8 cellular contexts compared by ENCODE assay signal in the genomic region with DNA sequence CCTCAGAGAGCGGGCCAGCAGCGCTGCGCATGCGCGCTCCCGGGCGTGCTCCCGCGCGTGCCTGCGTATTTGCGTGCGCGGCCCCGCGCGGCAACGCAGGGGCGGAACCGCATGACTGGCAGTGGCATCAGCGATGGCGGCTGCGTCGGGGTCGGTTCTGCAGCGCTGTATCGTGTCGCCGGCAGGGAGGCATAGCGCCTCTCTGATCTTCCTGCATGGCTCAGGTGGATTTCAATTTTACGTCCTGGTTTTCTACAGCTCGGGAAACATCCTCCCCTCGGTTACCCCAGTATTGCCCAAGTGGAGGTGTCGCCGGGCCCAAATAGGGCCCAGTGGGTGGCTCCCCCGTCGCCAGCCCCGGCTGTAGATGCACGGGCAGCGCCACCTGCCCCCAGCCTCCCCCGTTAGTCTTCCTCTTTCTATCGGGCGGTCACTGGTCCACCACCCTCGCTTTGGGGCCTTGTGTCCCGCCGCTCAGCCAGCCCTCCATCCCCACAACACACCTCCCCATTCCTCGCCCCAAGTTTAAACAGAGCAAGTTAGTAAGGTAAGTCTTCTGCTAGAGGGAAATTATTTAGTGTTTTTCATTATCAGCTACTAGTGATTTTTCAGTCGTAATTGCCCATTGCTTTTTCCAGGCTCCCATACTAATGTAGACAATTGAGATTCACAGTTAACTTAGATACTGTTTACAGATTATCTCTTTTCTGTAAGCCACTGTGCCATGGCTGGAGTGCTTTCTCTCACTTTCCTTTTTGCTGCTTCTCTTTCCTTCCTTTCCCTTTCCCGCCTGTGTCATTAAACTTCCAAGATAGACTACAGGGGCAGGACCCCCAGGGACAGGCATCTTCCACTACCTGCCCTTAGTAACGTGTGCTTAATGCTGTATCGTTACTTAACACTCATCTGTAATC. TPM values are rescaled to one million over a fixed set of nuclear protein-coding genes. Genes with fewer than 3 reads are reported as not detected.
DNase-seq lines count a peak whose midpoint lies in the region; ATAC-seq and TF ChIP-seq lines count a peak whose summit lies in the region.

A gene (plus strand): TSS at position 121 of the 914 bp plus-strand sequence. CDS start 13 bp downstream, at position 134.

- peak within 1 kb of the TSS; percentile 73 for H3K4me3 ChIP-seq in GM23338
- H3K4me3 ChIP-seq in fibroblast of pulmonary artery (replicated peaks; ENCODE audit: low read depth, low read length): peak within 1 kb of the TSS; percentile 81

- peak within 1 kb of the TSS; percentile 85 for H3K4me2 ChIP-seq in GM23338

- H3K9me2 ChIP-seq in GM23338 (ENCODE audit: insufficient read depth): no peaks in the 10 kb centered on the region

- H3K4me1 ChIP-seq in GM23338 (ENCODE audit: insufficient read depth): 0 out of 2 replicates have a peak, but pooled peaks cover 14% of the 10 kb centered on the region

- TF ChIP-seq CTCF in GM23338 (conservative IDR thresholded peaks at IDR 0.05; ENCODE audit: low read depth in 2 of 2): peak; percentile 12 to 16; a peak in 2 of 4 replicates
- no peak for TF ChIP-seq CTCF in fibroblast of pulmonary artery (IDR thresholded peaks at IDR 0.05; ENCODE audit: low read length, missing control alignments)
- no peak for TF ChIP-seq CTCF in nephron (IDR thresholded peaks at IDR 0.05; ENCODE audit: unreplicated experiment in 3 of 3)

- no peaks in the 10 kb centered on the region for H3K27me3 ChIP-seq in GM23338 (ENCODE audit: insufficient read depth)

- H3F3A ChIP-seq in GM23338 (replicated peaks; ENCODE audit: low read depth): no peaks in the 10 kb centered on the region

- H3K36me3 ChIP-seq in GM23338 (ENCODE audit: insufficient read depth): no peaks in the 10 kb centered on the region

- H3K4me3 Mint-ChIP-seq in GM23338 (peak within 1 kb of the TSS; percentile 93), nephron (peak within 1 kb of the TSS; percentile 93 to 99 (median 97))

- peak; percentile 91 for ATAC-seq in GM23338
- peak; percentile 91 for ATAC-seq in stimulated activated naive CD8-positive, alpha-beta T cell treated with anti-CD3 and anti-CD28 coated beads, Interleukin-15, Interleukin-2, amounts not matched to agents 100 U/mL and 50 U/mL, for 24 hours

- H3K27ac ChIP-seq in GM23338 (ENCODE audit: low read depth): peak within 1 kb of the TSS; percentile 89

- 0 out of 2 replicates have a peak, but pooled peaks cover 4% of the 10 kb centered on the region for H4K20me1 ChIP-seq in GM23338 (replicated peaks; ENCODE audit: insufficient read depth)

- H3K27ac Mint-ChIP-seq in GM23338: peak within 1 kb of the TSS; percentile 98
- H3K27ac Mint-ChIP-seq in nephron: peak within 1 kb of the TSS; percentile 92 to 98 (median 94)

- H3K9me3 Mint-ChIP-seq in GM23338: no peaks in the 10 kb centered on the region
- no peaks in the 10 kb centered on the region for H3K9me3 Mint-ChIP-seq in nephron

- H3K36me3 Mint-ChIP-seq in GM23338 (ENCODE audit: low read depth) (no peaks in the 10 kb centered on the region), nephron (ENCODE audit: low read depth) (peaks cover 13% of the 10 kb centered on the region)

- no peaks in the 10 kb centered on the region for H3K27me3 Mint-ChIP-seq in GM23338 (ENCODE audit: insufficient read depth, low read depth, poor library complexity)
- no peaks in the 10 kb centered on the region for H3K27me3 Mint-ChIP-seq in nephron (ENCODE audit: low read depth)

- DNase-seq in ELF-1 (ENCODE audit: low read depth, low spot score): peak; percentile 90
- peak; percentile 87 for DNase-seq in GM23338 (ENCODE audit: low spot score)
- DNase-seq in LHCN-M2 (ENCODE audit: low read depth): peak; percentile 89
- DNase-seq in activated T-helper 9 cell treated with anti-CD3 and anti-CD28 coated beads, Interleukin-2, amount 50 U/mL, for 16 hours (ENCODE audit: low read depth): peak; percentile 85
- peak; percentile 93 for DNase-seq in fibroblast of pulmonary artery (ENCODE audit: low read depth)
- DNase-seq in stimulated activated naive CD8-positive, alpha-beta T cell treated with anti-CD3 and anti-CD28 coated beads, Interleukin-15, Interleukin-2, amounts not matched to agents 100 U/mL and 50 U/mL, for 24 hours: peak; percentile 89

- peak; percentile 99 for TF ChIP-seq POLR2A in Raji (IDR thresholded peaks at IDR 0.05; ENCODE audit: insufficient read depth, low read depth, low read length)

- peaks cover 12% of the 10 kb centered on the region; the same call in 1 of the 2 replicates for H3K79me2 ChIP-seq in GM23338 (replicated peaks; ENCODE audit: insufficient read depth)

- H3K4me1 Mint-ChIP-seq in GM23338 (peaks cover 18% of the 10 kb centered on the region), nephron (peaks cover 46% of the 10 kb centered on the region)

- H2AFZ ChIP-seq in GM23338: peak within 1 kb of the TSS; percentile 88; the same call in 1 of the 2 replicates

TF ChIP-seq in GM23338, 12 proteins besides CTCF, POLR2A, EP300 and RAD21 (continues in another document):
- TF ChIP-seq, protein P1, sequence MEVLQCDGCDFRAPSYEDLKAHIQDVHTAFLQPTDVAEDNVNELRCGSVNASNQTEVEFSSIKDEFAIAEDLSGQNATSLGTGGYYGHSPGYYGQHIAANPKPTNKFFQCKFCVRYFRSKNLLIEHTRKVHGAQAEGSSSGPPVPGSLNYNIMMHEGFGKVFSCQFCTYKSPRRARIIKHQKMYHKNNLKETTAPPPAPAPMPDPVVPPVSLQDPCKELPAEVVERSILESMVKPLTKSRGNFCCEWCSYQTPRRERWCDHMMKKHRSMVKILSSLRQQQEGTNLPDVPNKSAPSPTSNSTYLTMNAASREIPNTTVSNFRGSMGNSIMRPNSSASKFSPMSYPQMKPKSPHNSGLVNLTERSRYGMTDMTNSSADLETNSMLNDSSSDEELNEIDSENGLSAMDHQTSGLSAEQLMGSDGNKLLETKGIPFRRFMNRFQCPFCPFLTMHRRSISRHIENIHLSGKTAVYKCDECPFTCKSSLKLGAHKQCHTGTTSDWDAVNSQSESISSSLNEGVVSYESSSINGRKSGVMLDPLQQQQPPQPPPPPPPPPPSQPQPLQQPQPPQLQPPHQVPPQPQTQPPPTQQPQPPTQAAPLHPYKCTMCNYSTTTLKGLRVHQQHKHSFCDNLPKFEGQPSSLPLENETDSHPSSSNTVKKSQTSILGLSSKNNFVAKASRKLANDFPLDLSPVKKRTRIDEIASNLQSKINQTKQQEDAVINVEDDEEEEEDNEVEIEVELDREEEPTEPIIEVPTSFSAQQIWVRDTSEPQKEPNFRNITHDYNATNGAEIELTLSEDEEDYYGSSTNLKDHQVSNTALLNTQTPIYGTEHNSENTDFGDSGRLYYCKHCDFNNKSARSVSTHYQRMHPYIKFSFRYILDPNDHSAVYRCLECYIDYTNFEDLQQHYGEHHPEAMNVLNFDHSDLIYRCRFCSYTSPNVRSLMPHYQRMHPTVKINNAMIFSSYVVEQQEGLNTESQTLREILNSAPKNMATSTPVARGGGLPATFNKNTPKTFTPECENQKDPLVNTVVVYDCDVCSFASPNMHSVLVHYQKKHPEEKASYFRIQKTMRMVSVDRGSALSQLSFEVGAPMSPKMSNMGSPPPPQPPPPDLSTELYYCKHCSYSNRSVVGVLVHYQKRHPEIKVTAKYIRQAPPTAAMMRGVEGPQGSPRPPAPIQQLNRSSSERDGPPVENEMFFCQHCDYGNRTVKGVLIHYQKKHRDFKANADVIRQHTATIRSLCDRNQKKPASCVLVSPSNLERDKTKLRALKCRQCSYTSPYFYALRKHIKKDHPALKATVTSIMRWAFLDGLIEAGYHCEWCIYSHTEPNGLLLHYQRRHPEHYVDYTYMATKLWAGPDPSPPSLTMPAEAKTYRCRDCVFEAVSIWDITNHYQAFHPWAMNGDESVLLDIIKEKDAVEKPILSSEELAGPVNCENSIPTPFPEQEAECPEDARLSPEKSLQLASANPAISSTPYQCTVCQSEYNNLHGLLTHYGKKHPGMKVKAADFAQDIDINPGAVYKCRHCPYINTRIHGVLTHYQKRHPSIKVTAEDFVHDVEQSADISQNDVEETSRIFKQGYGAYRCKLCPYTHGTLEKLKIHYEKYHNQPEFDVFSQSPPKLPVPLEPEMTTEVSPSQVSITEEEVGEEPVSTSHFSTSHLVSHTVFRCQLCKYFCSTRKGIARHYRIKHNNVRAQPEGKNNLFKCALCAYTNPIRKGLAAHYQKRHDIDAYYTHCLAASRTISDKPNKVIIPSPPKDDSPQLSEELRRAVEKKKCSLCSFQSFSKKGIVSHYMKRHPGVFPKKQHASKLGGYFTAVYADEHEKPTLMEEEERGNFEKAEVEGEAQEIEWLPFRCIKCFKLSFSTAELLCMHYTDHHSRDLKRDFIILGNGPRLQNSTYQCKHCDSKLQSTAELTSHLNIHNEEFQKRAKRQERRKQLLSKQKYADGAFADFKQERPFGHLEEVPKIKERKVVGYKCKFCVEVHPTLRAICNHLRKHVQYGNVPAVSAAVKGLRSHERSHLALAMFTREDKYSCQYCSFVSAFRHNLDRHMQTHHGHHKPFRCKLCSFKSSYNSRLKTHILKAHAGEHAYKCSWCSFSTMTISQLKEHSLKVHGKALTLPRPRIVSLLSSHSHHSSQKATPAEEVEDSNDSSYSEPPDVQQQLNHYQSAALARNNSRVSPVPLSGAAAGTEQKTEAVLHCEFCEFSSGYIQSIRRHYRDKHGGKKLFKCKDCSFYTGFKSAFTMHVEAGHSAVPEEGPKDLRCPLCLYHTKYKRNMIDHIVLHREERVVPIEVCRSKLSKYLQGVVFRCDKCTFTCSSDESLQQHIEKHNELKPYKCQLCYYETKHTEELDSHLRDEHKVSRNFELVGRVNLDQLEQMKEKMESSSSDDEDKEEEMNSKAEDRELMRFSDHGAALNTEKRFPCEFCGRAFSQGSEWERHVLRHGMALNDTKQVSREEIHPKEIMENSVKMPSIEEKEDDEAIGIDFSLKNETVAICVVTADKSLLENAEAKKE (CRISPR knock-in tag; IDR thresholded peaks at IDR 0.05): no peak
- TF ChIP-seq CREB1 (CRISPR knock-in tag; IDR thresholded peaks at IDR 0.05; ENCODE audit: low read depth) (peak; percentile 72), ZNF331 (CRISPR knock-in tag; IDR thresholded peaks at IDR 0.05; ENCODE audit: low read depth) (no peak), POLR2AphosphoS5 (IDR thresholded peaks at IDR 0.05; ENCODE audit: low read depth) (peak; percentile 92), JUNB (IDR thresholded peaks at IDR 0.05; ENCODE audit: unreplicated experiment) (no peak)

RNA-seq across cellular contexts. Expression of the gene that starts here (rescaled TPM):
- 9.9 and 20.5 TPM in 2 replicates for total RNA-seq in GM23338 (2014; rRNA removed; shearing (Covaris generic))
- 54.7 and 60.2 TPM in 2 replicates for polyA plus RNA-seq in GM23338 (2016; fragmentation: Nextera tagmentation; extraction: Ambion mirVana)
- total RNA-seq in LHCN-M2 (2014; rRNA removed): 11.2 and 12.6 TPM in 2 replicates
- polyA plus RNA-seq in LHCN-M2 (2012): 15.3 TPM

Comparison
In these comparisons a context has a peak if more than half of its experiments do, and no peak if none do; other contexts are left out.
1. Peak in every context shown above with its lines: DNase-seq, ATAC-seq, H3K4me3 ChIP-seq and H3K27ac ChIP-seq.
2. CTCF ChIP-seq: peak in GM23338 (2 of 2); none in fibroblast of pulmonary artery (single experiment) and nephron (0 of 3).